8 cellular contexts compared by ENCODE assay signal in the genomic region with DNA sequence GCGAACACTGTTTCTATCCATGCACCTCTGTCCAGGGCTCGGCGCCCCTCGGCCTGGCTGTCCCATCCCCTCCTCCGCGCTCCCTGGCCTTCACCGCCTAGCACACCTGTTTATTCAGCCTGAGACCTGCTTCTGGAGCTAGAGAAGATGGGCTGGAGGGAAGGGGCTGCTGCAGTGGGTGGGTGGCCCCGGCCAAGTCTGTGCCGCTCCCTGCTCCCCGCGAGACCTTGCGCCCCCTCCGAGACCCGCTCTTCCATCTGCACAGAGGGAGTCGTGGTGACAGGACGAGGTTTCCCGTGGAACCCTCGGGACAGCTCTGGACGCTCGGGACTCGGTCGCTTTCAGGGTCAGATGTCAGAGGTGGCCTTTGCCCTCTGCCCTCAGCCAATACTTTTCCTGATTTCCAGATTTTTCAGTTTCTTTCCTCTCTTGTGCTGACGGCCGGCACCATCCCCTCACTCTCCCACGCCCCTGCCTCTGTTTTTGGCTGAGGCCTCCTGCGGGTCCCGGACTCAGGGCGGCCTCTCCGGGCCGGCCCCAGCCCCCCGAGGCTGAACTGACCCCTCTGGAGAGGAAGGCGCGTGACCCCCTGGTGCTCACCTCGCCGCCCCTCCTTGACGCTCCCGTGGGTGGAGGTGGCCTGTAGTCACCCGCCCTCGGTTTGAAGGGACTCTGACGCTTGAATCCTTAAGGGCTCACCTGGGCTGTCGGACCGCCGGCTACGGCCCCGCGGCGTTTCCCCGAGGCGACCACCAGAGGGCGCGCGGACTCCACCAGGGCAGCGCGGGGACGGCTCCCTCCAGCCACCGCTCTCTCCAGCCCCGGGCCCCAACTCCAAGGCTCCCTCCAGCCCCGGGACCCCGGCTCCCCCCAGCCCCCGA. TPM values are rescaled to one million over a fixed set of nuclear protein-coding genes. Genes with fewer than 3 reads are reported as not detected.
DNase-seq lines count a peak whose midpoint lies in the region; ATAC-seq and TF ChIP-seq lines count a peak whose summit lies in the region.

No MANE protein-coding gene starts in this region.

- peaks cover 68% of the 10 kb centered on the region for H3K27me3 Mint-ChIP-seq in nephron (ENCODE audit: low read depth)

- H3K4me3 ChIP-seq in epithelial cell of proximal tubule (ENCODE audit: low read depth, low read length) (peak overlapping the region; percentile 32), stomach (peak overlapping the region in 1 of 4 donors; percentile 4)

- peak; percentile 61 for ATAC-seq in GM21576 (IDR thresholded peaks at IDR 0.05; ENCODE audit: unreplicated experiment)

- H3K27me3 ChIP-seq in stomach = peaks cover 0 to 64% (median 12%) of the 10 kb centered on the region in 3 donors

- intact Hi-C loops in stomach (cut with DNase I; ENCODE audit: low total_unique reads) = loop anchor here (5.0 to 10.0 kb wide), 2 partner anchors 358 to 681 kb away; no protein-coding TSS in a partner anchor

- 29 to 47% (median 32%) methylated on average over 32 to 60 of the region's 60 CpGs for WGBS in stomach, 5 donors

- H3K9me3 ChIP-seq in stomach = no peaks in the 10 kb centered on the region

- no peak overlapping the region for H3K27ac Mint-ChIP-seq in nephron

- no peak overlapping the region for H3K27ac ChIP-seq in stomach

- no peak for TF ChIP-seq EP300 in stomach (IDR thresholded peaks at IDR 0.05)

- H3K36me3 ChIP-seq in stomach = no peaks in the 10 kb centered on the region

- peaks cover 8 to 11% (median 8%) of the 10 kb centered on the region in 4 donors for H3K4me1 ChIP-seq in stomach

- peaks cover 1% of the 10 kb centered on the region for H3K9me3 Mint-ChIP-seq in nephron

- H3K4me1 Mint-ChIP-seq in nephron = no peaks in the 10 kb centered on the region

- H3K4me3 Mint-ChIP-seq in nephron = no peak overlapping the region

- H3K36me3 Mint-ChIP-seq in nephron (ENCODE audit: low read depth) = no peaks in the 10 kb centered on the region

- DNase-seq in D341Med (ENCODE audit: low spot score) (peak; percentile 91), NCI-H1930 (lab: John Stamatoyannopoulos, UW) (peak; percentile 24 to 33), epithelial cell of proximal tubule (ENCODE audit: low read depth) (no peak), stomach (peak; percentile 86), cerebellar nuclear complex (lab: John Stamatoyannopoulos, UW) (no peak)
- peak; percentile 17 for DNase-seq in activated CD8-positive, alpha-beta memory T cell treated with anti-CD3 and anti-CD28 coated beads, Interleukin-2, amount 50 U/mL, for 24 hours (ENCODE audit: extremely low read depth)

- TF ChIP-seq CTCF in epithelial cell of proximal tubule (conservative IDR thresholded peaks at IDR 0.05; ENCODE audit: low read depth, low read length) (peak; percentile 35), nephron (IDR thresholded peaks at IDR 0.05; ENCODE audit: unreplicated experiment in 3 of 3) (peak; percentile 88 to 92 (median 92)), stomach (IDR thresholded peaks at IDR 0.05) (peak in 5 of 7 experiments; percentile 48 to 95 (median 91))

- no peak for TF ChIP-seq POLR2A in stomach (IDR thresholded peaks at IDR 0.05)

RNA-seq across cellular contexts. Expression of a gene that starts 15.6 kb away (rescaled TPM):
- total RNA-seq in epithelial cell of proximal tubule (1.7 and 4.4 TPM in 2 replicates), stomach (10 to 100 TPM in 1 of 5 donors, 1 to 10 TPM in 1, under 1 TPM in 3; 0.29 to 11.0 (median 0.89) TPM)
- 1 to 10 TPM; 1.9 to 3.5 (median 2.3) TPM for polyA plus RNA-seq in stomach

Comparison
In these comparisons a context has a peak if more than half of its experiments do, and no peak if none do; other contexts are left out.
1. DNase-seq: peak in D341Med (single experiment), NCI-H1930 (2 of 2), activated CD8-positive, alpha-beta memory T cell treated with anti-CD3 and anti-CD28 coated beads, Interleukin-2, amount 50 U/mL, for 24 hours (single experiment) and stomach (single experiment); none in epithelial cell of proximal tubule (single experiment) and cerebellar nuclear complex (0 of 2).
2. CTCF ChIP-seq: peak in every context shown above with its lines; median percentile 92 in nephron; 91 in stomach; 35 in epithelial cell of proximal tubule.